Comparison of ENCODE assay signal across 20 cellular contexts in genomic region chr3:188082040-188082439, GRCh38.
DNase-seq lines count a peak whose midpoint lies in the region; ATAC-seq and TF ChIP-seq lines count a peak whose summit lies in the region.
"Had no signal": no experiment of that assay in that cellular context is flagged by ENCODE, and none has a peak within 500 bp of the region (broad histone marks: within the 10 kb centered on the region; RNA-seq: fewer than 3 reads in every experiment).

No MANE protein-coding gene starts in this region.

- no peak for ATAC-seq in stimulated activated naive CD8-positive, alpha-beta T cell treated with anti-CD3 and anti-CD28 coated beads, Interleukin-15, amount 100 ng/mL, for 72 hours
- ATAC-seq: A549, left cardiac atrium had no signal

- peak; percentile 64 for DNase-seq in HCEC 1CT
- DNase-seq in choroid plexus epithelial cell (ENCODE audit: low read depth) = peak; percentile 77
- no peak for DNase-seq in NK-92 treated with Interleukin-12 subunit alpha and Interleukin-12 subunit beta, amount 100 ng/mL, for 24 hours (lab: John Stamatoyannopoulos, UW)
- no peak for DNase-seq in DMS153 (lab: John Stamatoyannopoulos, UW)
- no peak for DNase-seq in stimulated activated naive CD8-positive, alpha-beta T cell treated with anti-CD3 and anti-CD28 coated beads, Interleukin-15, amount 100 ng/mL, for 72 hours
- DNase-seq in NCI-H2171 treated with DMSO at 0.1 percent for 48 hours (lab: John Stamatoyannopoulos, UW) = no peak
- DNase-seq: activated CD4-positive, alpha-beta T cell treated with anti-CD3 and anti-CD28 coated beads for 4 hours; activated CD8-positive, alpha-beta memory T cell treated with anti-CD3 and anti-CD28 coated beads, Interleukin-2, amount 50 U/mL, for 48 hours; activated naive CD4-positive, alpha-beta T cell treated with Interleukin-2 at 50 U/mL for 16 hours; dermis blood vessel endothelial cell; Kasumi-1; left cardiac atrium; NCI-H1694 treated with DMSO at 0.1 percent for 48 hours; occipital lobe; T1000; upper lobe of left lung had no signal

- TF ChIP-seq CTCF in choroid plexus epithelial cell (conservative IDR thresholded peaks at IDR 0.05; ENCODE audit: low read depth, low read length) (no peak), parathyroid adenoma (IDR thresholded peaks at IDR 0.05) (no peak)

- no peaks in the 10 kb centered on the region for H3K27me3 ChIP-seq in ACC112 (ENCODE audit: insufficient read depth, low read length)
- no peaks in the 10 kb centered on the region for H3K27me3 ChIP-seq in parathyroid adenoma (ENCODE audit: control insufficient read depth, insufficient read depth, low read length)
- H3K27me3 ChIP-seq: upper lobe of left lung had no signal

- H3K79me2 ChIP-seq in ACC112 (ENCODE audit: control insufficient read depth, insufficient read depth, low read length, unreplicated experiment) (no peaks in the 10 kb centered on the region), parathyroid adenoma (no peaks in the 10 kb centered on the region)

- H3K4me1 ChIP-seq in ACC112 (ENCODE audit: control insufficient read depth, insufficient read depth, low read length, unreplicated experiment) (peaks cover 27% of the 10 kb centered on the region), parathyroid adenoma (no peaks in the 10 kb centered on the region)
- H3K4me1 ChIP-seq: A549, upper lobe of left lung had no signal

- H3K4me2 ChIP-seq in parathyroid adenoma (ENCODE audit: low read length) = no peak overlapping the region
- H3K4me2 ChIP-seq: A549, smooth muscle cell had no signal

- peak overlapping the region; percentile 76 for H3K27ac ChIP-seq in ACC112 (ENCODE audit: low read depth, low read length)
- H3K27ac ChIP-seq in parathyroid adenoma = peak overlapping the region; percentile 0
- H3K27ac ChIP-seq: A549 had no signal

- H3K4me3 ChIP-seq in ACC112 (ENCODE audit: low read depth, low read length) = peak overlapping the region; percentile 33; the same call in 1 of the 2 replicates
- no peak overlapping the region for H3K4me3 ChIP-seq in choroid plexus epithelial cell (ENCODE audit: low read depth, low read length)
- H3K4me3 ChIP-seq in parathyroid adenoma (ENCODE audit: low read depth, low read length) = no peak overlapping the region
- H3K4me3 ChIP-seq: A549, smooth muscle cell, upper lobe of left lung had no signal

- H3K27ac Mint-ChIP-seq in stimulated activated naive CD8-positive, alpha-beta T cell treated with anti-CD3 and anti-CD28 coated beads, Interleukin-15, amount 100 ng/mL, for 72 hours = no peak overlapping the region

- peak overlapping the region; percentile 34 for H2AFZ ChIP-seq in ACC112 (ENCODE audit: low read length, unreplicated experiment)
- H2AFZ ChIP-seq in parathyroid adenoma = no peak overlapping the region

- no peak overlapping the region for H3K4me3 Mint-ChIP-seq in stimulated activated naive CD8-positive, alpha-beta T cell treated with anti-CD3 and anti-CD28 coated beads, Interleukin-15, amount 100 ng/mL, for 72 hours

- no peaks in the 10 kb centered on the region for H3K9me3 ChIP-seq in parathyroid adenoma (ENCODE audit: control insufficient read depth, low read length)
- H3K9me3 ChIP-seq: upper lobe of left lung had no signal

- no peak overlapping the region for H3K9ac ChIP-seq in parathyroid adenoma

- H3K9me3 Mint-ChIP-seq in stimulated activated naive CD8-positive, alpha-beta T cell treated with anti-CD3 and anti-CD28 coated beads, Interleukin-15, amount 100 ng/mL, for 72 hours = peaks cover 5 to 8% of the 10 kb centered on the region in 2 donors

- peaks cover 5% of the 10 kb centered on the region for H3K4me1 Mint-ChIP-seq in stimulated activated naive CD8-positive, alpha-beta T cell treated with anti-CD3 and anti-CD28 coated beads, Interleukin-15, amount 100 ng/mL, for 72 hours

- H3K27me3 Mint-ChIP-seq in stimulated activated naive CD8-positive, alpha-beta T cell treated with anti-CD3 and anti-CD28 coated beads, Interleukin-15, amount 100 ng/mL, for 72 hours = no peaks in the 10 kb centered on the region

- no peaks in the 10 kb centered on the region for H3K36me3 ChIP-seq in ACC112 (ENCODE audit: insufficient read depth, low read length)
- H3K36me3 ChIP-seq in parathyroid adenoma (ENCODE audit: control insufficient read depth, insufficient read depth, low read length) = no peaks in the 10 kb centered on the region
- H3K36me3 ChIP-seq: upper lobe of left lung had no signal

Comparison
In these comparisons a context has a peak if more than half of its experiments do, and no peak if none do; other contexts are left out.
1. DNase-seq: peak in HCEC 1CT (single experiment) and choroid plexus epithelial cell (single experiment); none in NK-92 treated with Interleukin-12 subunit alpha and Interleukin-12 subunit beta, amount 100 ng/mL, for 24 hours (single experiment), DMS153 (single experiment), stimulated activated naive CD8-positive, alpha-beta T cell treated with anti-CD3 and anti-CD28 coated beads, Interleukin-15, amount 100 ng/mL, for 72 hours (0 of 2) and NCI-H2171 treated with DMSO at 0.1 percent for 48 hours (single experiment).